In genomic region chr7:50842061-50842460, GRCh38 we compare ENCODE assay signal across 27 cellular contexts. TPM values are rescaled to one million over a fixed set of nuclear protein-coding genes. Genes with fewer than 3 reads are reported as not detected.
DNase-seq lines count a peak whose midpoint lies in the region; ATAC-seq, FAIRE-seq and TF ChIP-seq lines count a peak whose summit lies in the region.
"Had no signal": no experiment of that assay in that cellular context is flagged by ENCODE, and none has a peak within 500 bp of the region (broad histone marks: within the 10 kb centered on the region; RNA-seq: fewer than 3 reads in every experiment).

No MANE protein-coding gene starts in this region.

- no peak overlapping the region for H3K27ac Mint-ChIP-seq in activated CD8-positive, alpha-beta memory T cell treated with anti-CD3 and anti-CD28 coated beads, Interleukin-2, amount 10 ng/mL, durations not matched to agents 7 days and 5 days
- no peak overlapping the region for H3K27ac Mint-ChIP-seq in activated naive CD8-positive, alpha-beta T cell treated with anti-CD3 and anti-CD28 coated beads, Interleukin-2, amount 50 U/mL, for 24 hours
- H3K27ac Mint-ChIP-seq: CD4-positive, alpha-beta T cell; CD8-positive, alpha-beta memory T cell; HFFc6 had no signal

- no peaks in the 10 kb centered on the region for H3K4me1 ChIP-seq in H1 (replicated peaks in 1 of 4; ENCODE audit: control insufficient read depth in 3 of 4, insufficient read depth in 4 of 4, low read length in 3 of 4)
- peaks cover 37% of the 10 kb centered on the region for H3K4me1 ChIP-seq in osteoblast (ENCODE audit: insufficient read depth, low read length)
- H3K4me1 ChIP-seq: BE2C, HAP-1 had no signal

- H3K27me3 ChIP-seq in H1 (replicated peaks in 1 of 4; ENCODE audit: control insufficient read depth in 3 of 4, extremely low read depth in 1 of 4, insufficient read depth in 3 of 4, low read length in 3 of 4) (no peaks in the 10 kb centered on the region), osteoblast (ENCODE audit: insufficient read depth, low read length) (no peaks in the 10 kb centered on the region)
- H3K27me3 ChIP-seq: BLaER1 treated with 17β-estradiol and CSF1 and Interleukin-3, amounts not matched to agents 10 nM and 100 nM had no signal

- no peak for TF ChIP-seq RAD21 in H1 (IDR thresholded peaks at IDR 0.05 in 1 of 2, conservative IDR thresholded peaks at IDR 0.05 in 1 of 2; ENCODE audit: low read depth in 2 of 2, low read length in 2 of 2)

- H4K91ac ChIP-seq in H1 (replicated peaks; ENCODE audit: insufficient read length, low read length), result no peak overlapping the region

- CTCF ChIA-PET in activated CD8-positive, alpha-beta memory T cell treated with anti-CD3 and anti-CD28 coated beads, Interleukin-2, amount 10 ng/mL, durations not matched to agents 7 days and 5 days (lab: Charles Lee), result no interaction called here
- CTCF ChIA-PET in H1 (lab: Charles Lee; ENCODE audit: partially characterized antibody), result interaction anchor here (1.5 kb wide), 1 partner anchor 299 kb away, joined by 4 read pairs; no protein-coding TSS in a partner anchor

- no peak overlapping the region for H2BK20ac ChIP-seq in H1 (ENCODE audit: low read length)

- peaks cover 4% of the 10 kb centered on the region for H3K9me3 Mint-ChIP-seq in activated CD8-positive, alpha-beta memory T cell treated with anti-CD3 and anti-CD28 coated beads, Interleukin-2, amount 10 ng/mL, durations not matched to agents 7 days and 5 days (ENCODE audit: low read depth)
- peaks cover 4% of the 10 kb centered on the region for H3K9me3 Mint-ChIP-seq in activated naive CD8-positive, alpha-beta T cell treated with anti-CD3 and anti-CD28 coated beads, Interleukin-2, amount 50 U/mL, for 24 hours
- H3K9me3 Mint-ChIP-seq: CD4-positive, alpha-beta T cell had no signal

- no peak overlapping the region for H3K56ac ChIP-seq in H1 (replicated peaks; ENCODE audit: insufficient read length, low read depth, low read length)

- no peak for TF ChIP-seq POLR2A in H1 (IDR thresholded peaks at IDR 0.05; ENCODE audit: control extremely low read depth in 1 of 2, low read depth in 2 of 2, low read length in 2 of 2)

- H3K4me3 Mint-ChIP-seq in activated CD8-positive, alpha-beta memory T cell treated with anti-CD3 and anti-CD28 coated beads, Interleukin-2, amount 10 ng/mL, durations not matched to agents 7 days and 5 days, result no peak overlapping the region
- no peak overlapping the region for H3K4me3 Mint-ChIP-seq in activated naive CD8-positive, alpha-beta T cell treated with anti-CD3 and anti-CD28 coated beads, Interleukin-2, amount 50 U/mL, for 24 hours
- H3K4me3 Mint-ChIP-seq: CD14-positive monocyte; CD4-positive, alpha-beta T cell; CD8-positive, alpha-beta memory T cell; HFFc6 had no signal

- no peak overlapping the region for H4K5ac ChIP-seq in H1 (ENCODE audit: insufficient read length, low read depth, low read length)

- DNase-seq in activated CD8-positive, alpha-beta memory T cell treated with anti-CD3 and anti-CD28 coated beads, Interleukin-2, amount 50 U/mL, for 48 hours, result peak; percentile 38
- no peak for DNase-seq in activated CD8-positive, alpha-beta memory T cell treated with anti-CD3 and anti-CD28 coated beads, Interleukin-2, amount 10 ng/mL, durations not matched to agents 7 days and 5 days
- DNase-seq in H1 (ENCODE audit: low read depth in 1 of 2, low spot score in 2 of 2), result no peak
- DNase-seq in osteoblast (ENCODE audit: insufficient read length, low spot score, missing footprints), result no peak
- DNase-seq in activated naive CD8-positive, alpha-beta T cell treated with anti-CD3 and anti-CD28 coated beads, Interleukin-2, amount 50 U/mL, for 24 hours, result no peak
- DNase-seq: 8988T; ACHN; AML-193; BE2C; CD4-positive, alpha-beta T cell; CD8-positive, alpha-beta memory T cell; DMS 273 treated with DMSO at 0.1 percent for 48 hours; DMS79; EL; GDM1; GM23248; HFFc6 had no signal

- H3K27ac ChIP-seq in H1 (ENCODE audit: low read depth, low read length), result no peak overlapping the region
- H3K27ac ChIP-seq in osteoblast (ENCODE audit: low read depth, low read length), result peak overlapping the region; percentile 31
- H3K27ac ChIP-seq: A549; BLaER1 treated with 17β-estradiol and CSF1 and Interleukin-3, amounts not matched to agents 10 nM and 100 nM; GM23248 had no signal

- no peaks in the 10 kb centered on the region for H3K36me3 ChIP-seq in H1 (ENCODE audit: control insufficient read depth in 2 of 4, insufficient read depth in 4 of 4, low read length in 3 of 4)
- no peaks in the 10 kb centered on the region for H3K36me3 ChIP-seq in osteoblast (ENCODE audit: insufficient read depth, low read length)
- H3K36me3 ChIP-seq: BE2C; BLaER1 treated with 17β-estradiol and CSF1 and Interleukin-3, amounts not matched to agents 10 nM and 100 nM; HAP-1 had no signal

- H4K20me1 ChIP-seq in H1 (replicated peaks in 1 of 2; ENCODE audit: control insufficient read depth in 1 of 2, insufficient read depth in 2 of 2, low read length in 2 of 2) (no peaks in the 10 kb centered on the region), osteoblast (ENCODE audit: insufficient read depth, low read length) (no peaks in the 10 kb centered on the region)
- H4K20me1 ChIP-seq: BLaER1 treated with 17β-estradiol and CSF1 and Interleukin-3, amounts not matched to agents 10 nM and 100 nM had no signal

- H2BK120ac ChIP-seq in H1 (replicated peaks; ENCODE audit: low read depth, low read length), result no peak overlapping the region

- H3K18ac ChIP-seq in H1 (ENCODE audit: extremely low read depth, low read length), result no peak overlapping the region

- no peak for TF ChIP-seq EP300 in H1 (IDR thresholded peaks at IDR 0.05; ENCODE audit: borderline replicate concordance in 1 of 2, low read depth in 2 of 2, low read length in 2 of 2)

- TF ChIP-seq CTCF in H1 (IDR thresholded peaks at IDR 0.05; ENCODE audit: control extremely low read depth in 1 of 3, insufficient read depth in 1 of 3, low read depth in 1 of 3, low read length in 3 of 3) (no peak), osteoblast (IDR thresholded peaks at IDR 0.05; ENCODE audit: extremely low read depth, low read depth, low read length) (no peak)

- 89% methylated on average over 6 of the region's 6 CpGs; no CpG with 5 or more reads in 1 of the 2 experiments for WGBS in H1 (ENCODE audit: extremely low coverage in 1 of 2, insufficient coverage in 1 of 2, insufficient read length in 1 of 2, insufficient replicate concordance in 2 of 2, low coverage in 1 of 2, low lambda C conversion rate in 2 of 2, missing lambda C conversion rate in 1 of 2), 2 experiments

- H3K14ac ChIP-seq in H1 (ENCODE audit: insufficient read length), result no peak overlapping the region

- H3K79me2 ChIP-seq in H1 (ENCODE audit: control insufficient read depth in 1 of 2, insufficient read depth in 2 of 2, low read length in 2 of 2) (no peaks in the 10 kb centered on the region), osteoblast (ENCODE audit: insufficient read depth, low read length) (no peaks in the 10 kb centered on the region)

- no peak for FAIRE-seq in H1 (lab: Jason Lieb, UNC)
- FAIRE-seq: A549, D721Med, GM12878, GM19239, H54 had no signal

- H3K23me2 ChIP-seq in H1 (ENCODE audit: low read depth, low read length), result no peaks in the 10 kb centered on the region

- no peak overlapping the region for H3K9ac ChIP-seq in H1 (replicated peaks in 1 of 4; ENCODE audit: extremely low read depth in 1 of 4, low read depth in 3 of 4, low read length in 3 of 4)
- H3K9ac ChIP-seq: BLaER1 treated with 17β-estradiol and CSF1 and Interleukin-3, amounts not matched to agents 10 nM and 100 nM; GM23248 had no signal

- no peak overlapping the region for H3K4me2 ChIP-seq in H1 (ENCODE audit: insufficient read depth in 1 of 2, low read depth in 2 of 2, low read length in 2 of 2)
- H3K4me2 ChIP-seq in osteoblast (ENCODE audit: insufficient read depth, low read length), result peak overlapping the region; percentile 11
- H3K4me2 ChIP-seq: A549; BLaER1 treated with 17β-estradiol and CSF1 and Interleukin-3, amounts not matched to agents 10 nM and 100 nM had no signal

- H2AK5ac ChIP-seq in H1 (ENCODE audit: low read depth, low read length), result no peak overlapping the region

- no peaks in the 10 kb centered on the region for H3K79me1 ChIP-seq in H1 (ENCODE audit: low read depth, low read length)

- no peak overlapping the region for H4K8ac ChIP-seq in H1 (ENCODE audit: extremely low read depth, insufficient read depth, low read length)

- no peaks in the 10 kb centered on the region for H3K36me3 Mint-ChIP-seq in activated CD8-positive, alpha-beta memory T cell treated with anti-CD3 and anti-CD28 coated beads, Interleukin-2, amount 10 ng/mL, durations not matched to agents 7 days and 5 days
- H3K36me3 Mint-ChIP-seq in activated naive CD8-positive, alpha-beta T cell treated with anti-CD3 and anti-CD28 coated beads, Interleukin-2, amount 50 U/mL, for 24 hours (ENCODE audit: low read depth), result peaks cover 2% of the 10 kb centered on the region
- H3K36me3 Mint-ChIP-seq: CD14-positive monocyte; CD8-positive, alpha-beta memory T cell had no signal

- no peak overlapping the region for H3K4ac ChIP-seq in H1 (replicated peaks; ENCODE audit: insufficient read length, low read depth, low read length)

- H3K27me3 Mint-ChIP-seq in activated CD8-positive, alpha-beta memory T cell treated with anti-CD3 and anti-CD28 coated beads, Interleukin-2, amount 10 ng/mL, durations not matched to agents 7 days and 5 days, result peaks cover 64% of the 10 kb centered on the region
- H3K27me3 Mint-ChIP-seq in activated naive CD8-positive, alpha-beta T cell treated with anti-CD3 and anti-CD28 coated beads, Interleukin-2, amount 50 U/mL, for 24 hours, result peaks cover 25% of the 10 kb centered on the region

- H2AFZ ChIP-seq in H1 (ENCODE audit: low read length) (peak overlapping the region; percentile 38; the same call in 1 of the 2 replicates), osteoblast (ENCODE audit: low read length) (peak overlapping the region; percentile 21)
- H2AFZ ChIP-seq: GM23248 had no signal

- no peak overlapping the region for H3K23ac ChIP-seq in H1 (ENCODE audit: insufficient read length)

- H3K9me3 ChIP-seq in H1 (ENCODE audit: insufficient read depth in 2 of 2, low read depth in 1 of 2, low read length in 1 of 2), result peaks cover 3 to 5% of the 10 kb centered on the region in 2 experiments; a peak in 1 of 4 replicates
- no peaks in the 10 kb centered on the region for H3K9me3 ChIP-seq in osteoblast (ENCODE audit: low read depth, low read length)
- H3K9me3 ChIP-seq: A549, BE2C, HAP-1 had no signal

- no peak for ATAC-seq in activated CD8-positive, alpha-beta memory T cell treated with anti-CD3 and anti-CD28 coated beads, Interleukin-2, amount 10 ng/mL, durations not matched to agents 7 days and 5 days
- ATAC-seq in activated naive CD8-positive, alpha-beta T cell treated with anti-CD3 and anti-CD28 coated beads, Interleukin-2, amount 50 U/mL, for 24 hours, result no peak
- ATAC-seq in HG02759 (IDR thresholded peaks at IDR 0.05; ENCODE audit: unreplicated experiment) (no peak), HG03025 (IDR thresholded peaks at IDR 0.05; ENCODE audit: low FRiP score, unreplicated experiment) (no peak)
- ATAC-seq: A549, GM12878 had no signal

- POLR2A ChIA-PET in H1 (lab: Charles Lee; ENCODE audit: partially characterized antibody), result no interaction called here

- no peak overlapping the region for H3K4me3 ChIP-seq in H1 (ENCODE audit: extremely low read depth in 1 of 4, insufficient read depth in 2 of 4, low read depth in 3 of 4, low read length in 4 of 4)
- no peak overlapping the region for H3K4me3 ChIP-seq in osteoblast (ENCODE audit: insufficient read depth, low read length)
- H3K4me3 ChIP-seq: A549; BLaER1 treated with 17β-estradiol and CSF1 and Interleukin-3, amounts not matched to agents 10 nM and 100 nM; GM12878; GM23248; HAP-1 had no signal

- H3K4me1 Mint-ChIP-seq in activated CD8-positive, alpha-beta memory T cell treated with anti-CD3 and anti-CD28 coated beads, Interleukin-2, amount 10 ng/mL, durations not matched to agents 7 days and 5 days, result no peaks in the 10 kb centered on the region
- no peaks in the 10 kb centered on the region for H3K4me1 Mint-ChIP-seq in activated naive CD8-positive, alpha-beta T cell treated with anti-CD3 and anti-CD28 coated beads, Interleukin-2, amount 50 U/mL, for 24 hours
- H3K4me1 Mint-ChIP-seq: CD14-positive monocyte; CD8-positive, alpha-beta memory T cell had no signal

- H2BK5ac ChIP-seq in H1 (ENCODE audit: low read depth, low read length), result no peak overlapping the region

- no peak overlapping the region for H2BK15ac ChIP-seq in H1 (ENCODE audit: low read length)

- no peak overlapping the region for H2BK12ac ChIP-seq in H1 (ENCODE audit: low read depth, low read length)

RNA-seq across cellular contexts. Expression of gene GRB10, which starts 59.4 kb away (rescaled TPM):
- 1 to 10 TPM; 3.9 TPM for total RNA-seq in activated CD8-positive, alpha-beta memory T cell treated with anti-CD3 and anti-CD28 coated beads, Interleukin-2, amount 10 ng/mL, durations not matched to agents 7 days and 5 days
- total RNA-seq in H1 (2021; fragmentation: NEBNext Ultra II Directional; extraction: Animal tissue kit (Norgen Biotek cat#: 25700)), result 92.6 and 97.0 TPM in 2 replicates
- 35.7 TPM in 2 replicates for polyA plus RNA-seq in H1 (2011; rRNA removed)
- 32.1 TPM for polyA plus RNA-seq in H1 (2011; cell fraction: cytosol; rRNA removed)
- polyA plus RNA-seq in H1 (2011; cell fraction: nucleus; rRNA removed), result 65.7 TPM
- polyA plus RNA-seq in H1 (2012, experiment 1 of 2), result 66.8 to 75.8 TPM (median 74.0 TPM) in 4 replicates
- polyA plus RNA-seq in H1 (2012, experiment 2 of 2), result 36.3 TPM
- 32.9 TPM for polyA plus RNA-seq in H1 (2013, experiment 1 of 2)
- 33.9 TPM for polyA plus RNA-seq in H1 (2013, experiment 2 of 2)
- 74.5 and 77.8 TPM in 2 replicates for polyA minus RNA-seq in H1 (2011; rRNA and poly(A)+ RNA removed)
- 60.0 TPM for polyA minus RNA-seq in H1 (2011; cell fraction: cytosol; rRNA and poly(A)+ RNA removed)
- polyA minus RNA-seq in H1 (2011; cell fraction: nucleus; rRNA and poly(A)+ RNA removed), result 111 TPM
- total RNA-seq in osteoblast, result 62.6 and 69.5 TPM in 2 replicates

Comparison
In these comparisons a context has a peak if more than half of its experiments do, and no peak if none do; other contexts are left out.
1. RNA of gene GRB10, which starts 59.4 kb away (total RNA-seq): 92.6 to 97.0 TPM in H1 and 62.6 to 69.5 TPM in osteoblast; 3.9 TPM in activated CD8-positive, alpha-beta memory T cell treated with anti-CD3 and anti-CD28 coated beads, Interleukin-2, amount 10 ng/mL, durations not matched to agents 7 days and 5 days; every median in the first group is over 10 times any median in the second.